16 cellular contexts compared by ENCODE assay signal in the genomic region with DNA sequence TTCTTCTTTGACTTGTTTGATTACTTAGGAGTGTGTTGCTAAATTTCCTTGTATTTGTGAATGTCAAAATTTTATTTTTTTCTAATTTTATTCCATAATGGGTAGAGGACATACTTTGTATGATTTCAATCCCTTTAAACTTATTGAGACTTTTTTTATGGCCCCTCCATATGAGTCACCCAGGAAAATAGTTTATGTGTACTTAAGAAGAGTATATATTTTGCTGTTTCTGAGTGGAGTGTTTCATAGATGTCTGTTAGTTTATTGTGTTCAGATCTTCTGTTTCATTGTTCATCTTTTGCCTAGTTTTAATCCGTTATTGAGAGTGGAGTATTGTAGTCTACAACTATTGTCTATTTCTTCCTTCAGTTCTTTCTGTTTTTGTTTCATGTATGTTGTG.
"Had no signal": no experiment of that assay in that cellular context is flagged by ENCODE, and none has a peak within 500 bp of the region (broad histone marks: within the 10 kb centered on the region; RNA-seq: fewer than 3 reads in every experiment).

No MANE protein-coding gene starts in this region.

- H3K36me3 ChIP-seq: thyroid gland had no signal

- FAIRE-seq: urothelium cell line had no signal

- H3K9me3 ChIP-seq: heart left ventricle, suprapubic skin, thyroid gland had no signal

- ATAC-seq: heart left ventricle; left lobe of liver; natural killer cell; right cardiac atrium; stimulated activated effector memory CD8-positive, alpha-beta T cell treated with anti-CD3 and anti-CD28 coated beads, Interleukin-12 subunit alpha, Interleukin-12 subunit beta, amount 100 ng/mL, for 72 hours; stimulated activated naive CD8-positive, alpha-beta T cell treated with anti-CD3 and anti-CD28 coated beads, Interleukin-15, Interleukin-2, amounts not matched to agents 100 U/mL and 50 U/mL, for 24 hours had no signal

- H3K4me1 ChIP-seq: heart left ventricle, suprapubic skin had no signal

- H3K4me3 ChIP-seq: coronary artery, heart left ventricle, smooth muscle cell, suprapubic skin, thyroid gland had no signal

- DNase-seq: effector CD4-positive, alpha-beta T cell; endodermal cell; heart left ventricle; hippocampal formation; natural killer cell; right cardiac atrium; stimulated activated CD4-positive, alpha-beta T cell treated with anti-CD3 and anti-CD28 coated beads, Interleukin-2, amount 100 ng/mL, for 48 hours; stimulated activated CD8-positive, alpha-beta memory T cell treated with anti-CD3 and anti-CD28 coated beads, Interleukin-4, amount 100 ng/mL, for 48 hours; stimulated activated naive CD8-positive, alpha-beta T cell treated with anti-CD3 and anti-CD28 coated beads, Interleukin-15, Interleukin-2, amounts not matched to agents 100 U/mL and 50 U/mL, for 24 hours; thyroid gland had no signal

- H3K27me3 ChIP-seq: heart left ventricle, suprapubic skin, thyroid gland had no signal

- H3K27ac ChIP-seq: coronary artery, heart left ventricle, suprapubic skin had no signal
